Comparison of ENCODE assay signal across 12 cellular contexts in the genomic region with DNA sequence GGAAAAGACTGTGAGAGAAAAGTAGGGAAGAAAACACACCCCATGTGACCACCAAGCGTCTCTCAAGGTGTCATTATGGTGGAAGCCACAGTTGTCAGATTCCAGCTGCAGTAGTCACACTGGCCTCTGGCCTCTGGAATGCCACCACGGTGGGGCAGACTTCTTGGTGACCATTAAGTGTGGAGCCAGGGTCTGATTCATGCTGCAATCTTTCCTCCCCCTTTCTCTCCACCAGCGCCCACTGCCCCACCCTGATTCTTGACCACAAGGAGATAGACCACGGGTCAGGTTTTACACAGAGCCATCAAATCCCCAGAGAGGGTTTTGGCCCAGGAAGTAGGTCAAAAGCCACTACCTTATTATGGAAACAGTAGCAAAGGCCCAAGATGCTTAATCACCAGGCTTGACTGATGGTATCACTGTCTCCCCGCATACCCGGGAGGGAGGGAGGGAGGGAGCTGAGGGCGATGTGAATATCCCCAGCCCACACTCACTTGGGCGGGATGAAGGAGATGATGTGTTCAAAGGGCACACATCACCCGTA. TPM values are rescaled to one million over a fixed set of nuclear protein-coding genes. Genes with fewer than 3 reads are reported as not detected.
DNase-seq lines count a peak whose midpoint lies in the region; ATAC-seq and TF ChIP-seq lines count a peak whose summit lies in the region.
"Had no signal": no experiment of that assay in that cellular context is flagged by ENCODE, and none has a peak within 500 bp of the region (broad histone marks: within the 10 kb centered on the region; RNA-seq: fewer than 3 reads in every experiment).

No MANE protein-coding gene starts in this region.

- H3K4me3 ChIP-seq in choroid plexus epithelial cell (ENCODE audit: low read depth, low read length) (no peak overlapping the region), mucosa of descending colon (no peak overlapping the region), WERI-Rb-1 (ENCODE audit: low read depth, low read length) (no peak overlapping the region)

- H3K36me3 ChIP-seq in mucosa of descending colon (ENCODE audit: low read depth) (no peaks in the 10 kb centered on the region), WERI-Rb-1 (no peaks in the 10 kb centered on the region)

- H3K4me1 ChIP-seq in mucosa of descending colon (ENCODE audit: low read depth), result no peaks in the 10 kb centered on the region

- ATAC-seq in mucosa of descending colon (peak; percentile 23), HG02759 (IDR thresholded peaks at IDR 0.05; ENCODE audit: unreplicated experiment) (no peak), GM18519 (IDR thresholded peaks at IDR 0.05; ENCODE audit: low FRiP score, unreplicated experiment) (no peak)

- peak; percentile 81 for DNase-seq in Calu3
- peak; percentile 87 for DNase-seq in NCI-H460 (ENCODE audit: extremely low read depth, low read depth)
- DNase-seq in choroid plexus epithelial cell (ENCODE audit: low read depth), result peak; percentile 67
- no peak for DNase-seq in mucosa of descending colon
- DNase-seq in WERI-Rb-1, result no peak
- DNase-seq in GM19240 (ENCODE audit: insufficient read length, low spot score), result no peak
- DNase-seq: activated CD4-positive, alpha-beta T cell treated with anti-CD3 and anti-CD28 coated beads, Interleukin-2, amount 10 ng/mL, durations not matched to agents 7 days and 5 days; activated naive CD4-positive, alpha-beta T cell treated with anti-CD3 and anti-CD28 coated beads, Interleukin-2, amount 10 ng/mL, durations not matched to agents 7 days and 5 days; NCI-H1417 treated with DMSO at 0.1 percent for 48 hours; SHP77 had no signal

- TF ChIP-seq CTCF in Calu3 (IDR thresholded peaks at IDR 0.05; ENCODE audit: unreplicated experiment) (no peak), choroid plexus epithelial cell (conservative IDR thresholded peaks at IDR 0.05; ENCODE audit: low read depth, low read length) (no peak), mucosa of descending colon (IDR thresholded peaks at IDR 0.05) (no peak), WERI-Rb-1 (IDR thresholded peaks at IDR 0.05; ENCODE audit: low read depth, low read length) (no peak)

- H3K27me3 Mint-ChIP-seq in Calu3 (ENCODE audit: unreplicated experiment), result no peaks in the 10 kb centered on the region

- CTCF ChIA-PET in Calu3 (lab: Charles Lee), result interaction anchor here (0.6 to 1.6 kb wide), 5 partner anchors 9 to 263 kb away, joined by 3 to 5 read pairs (median 4); no protein-coding TSS in a partner anchor

- peaks cover 6% of the 10 kb centered on the region for H3K36me3 Mint-ChIP-seq in Calu3 (ENCODE audit: insufficient read depth, unreplicated experiment)
- H3K36me3 Mint-ChIP-seq: activated naive CD4-positive, alpha-beta T cell treated with anti-CD3 and anti-CD28 coated beads, Interleukin-2, amount 10 ng/mL, durations not matched to agents 7 days and 5 days had no signal

- H3K9me3 ChIP-seq in mucosa of descending colon (no peaks in the 10 kb centered on the region), WERI-Rb-1 (ENCODE audit: severe bottlenecking) (peaks cover 6% of the 10 kb centered on the region)

- peaks cover 31% of the 10 kb centered on the region for H3K4me1 Mint-ChIP-seq in Calu3 (ENCODE audit: low read depth, unreplicated experiment)

- no peak overlapping the region for H3K4me3 Mint-ChIP-seq in Calu3 (ENCODE audit: low read depth, unreplicated experiment)
- H3K4me3 Mint-ChIP-seq: activated CD4-positive, alpha-beta T cell treated with anti-CD3 and anti-CD28 coated beads, Interleukin-2, amount 10 ng/mL, durations not matched to agents 7 days and 5 days; activated naive CD4-positive, alpha-beta T cell treated with anti-CD3 and anti-CD28 coated beads, Interleukin-2, amount 10 ng/mL, durations not matched to agents 7 days and 5 days had no signal

- intact Hi-C loops in Calu3 (cut with micrococcal nuclease; ENCODE audit: unreplicated experiment), result no loop called here
- intact Hi-C loops in mucosa of descending colon (cut with DNase I, micrococcal nuclease), result no loop called here

- BruUV-seq in Calu3 (replicated peaks; lab: Mats Ljungman, UMichigan), result no TSS peak

- no peak overlapping the region for H3K27ac Mint-ChIP-seq in Calu3 (ENCODE audit: unreplicated experiment)
- H3K27ac Mint-ChIP-seq: activated CD4-positive, alpha-beta T cell treated with anti-CD3 and anti-CD28 coated beads, Interleukin-2, amount 10 ng/mL, durations not matched to agents 7 days and 5 days; activated naive CD4-positive, alpha-beta T cell treated with anti-CD3 and anti-CD28 coated beads, Interleukin-2, amount 10 ng/mL, durations not matched to agents 7 days and 5 days had no signal

- H3K27me3 ChIP-seq in WERI-Rb-1 (ENCODE audit: insufficient read depth, low read depth, severe bottlenecking), result no peaks in the 10 kb centered on the region

- no peak overlapping the region for H3K27ac ChIP-seq in WERI-Rb-1

- H3K9me3 Mint-ChIP-seq in Calu3 (ENCODE audit: low read depth, unreplicated experiment), result no peaks in the 10 kb centered on the region

RNA-seq across cellular contexts. Expression of a gene that starts 52.7 kb away (rescaled TPM):
- 1.4 and 2.9 TPM in 2 replicates for total RNA-seq in Calu3 (2022)
- 3.1 and 3.3 TPM in 2 replicates for total RNA-seq in NCI-H460 (2014; rRNA removed; shearing (Covaris generic))
- polyA plus RNA-seq in NCI-H460 (2014; cell fraction: nucleus; rRNA removed), result 2.8 and 3.3 TPM in 2 replicates
- total RNA-seq in mucosa of descending colon, result under 1 TPM in 1 of 3 donors, not detected in 2; 0.65 TPM
- total RNA-seq: activated CD4-positive, alpha-beta T cell treated with anti-CD3 and anti-CD28 coated beads, Interleukin-2, amount 10 ng/mL, durations not matched to agents 7 days and 5 days had no signal

Comparison
In these comparisons a context has a peak if more than half of its experiments do, and no peak if none do; other contexts are left out.
1. DNase-seq: peak in Calu3 (single experiment), NCI-H460 (single experiment) and choroid plexus epithelial cell (single experiment); none in mucosa of descending colon (0 of 3), WERI-Rb-1 (single experiment) and GM19240 (single experiment).